In the genomic region with DNA sequence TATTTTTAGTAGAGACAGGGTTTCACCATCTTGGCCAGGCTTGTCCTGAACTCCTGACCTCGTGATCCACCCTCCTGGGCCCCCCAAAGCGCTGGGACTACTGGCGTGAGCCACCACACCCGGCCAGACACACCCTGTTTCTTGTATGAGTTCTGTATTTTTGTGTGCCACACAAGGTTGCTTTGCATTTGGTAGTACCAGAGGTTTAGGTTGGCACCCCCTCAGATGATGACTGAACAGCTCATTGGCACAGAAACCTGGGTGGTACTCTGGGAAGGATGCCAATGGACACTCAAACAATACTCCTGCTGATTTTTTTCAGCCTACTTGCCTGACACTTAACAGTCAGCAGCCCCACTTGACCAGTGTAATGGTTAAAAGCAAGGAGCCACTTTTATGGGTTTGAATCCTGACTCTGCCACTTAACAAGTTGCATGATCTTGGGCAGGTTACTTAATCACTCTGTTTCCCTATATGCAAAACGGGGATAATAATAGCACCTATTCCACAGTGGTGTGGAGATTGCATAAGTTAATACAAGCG, we compare ENCODE assay signal across 14 cellular contexts. TPM values are rescaled to one million over a fixed set of nuclear protein-coding genes. Genes with fewer than 3 reads are reported as not detected.
DNase-seq lines count a peak whose midpoint lies in the region; ATAC-seq, FAIRE-seq and TF ChIP-seq lines count a peak whose summit lies in the region.
"Had no signal": no experiment of that assay in that cellular context is flagged by ENCODE, and none has a peak within 500 bp of the region (broad histone marks: within the 10 kb centered on the region; RNA-seq: fewer than 3 reads in every experiment).

No MANE protein-coding gene starts in this region.

- no peak overlapping the region for H3K27ac ChIP-seq in left lung
- H3K27ac ChIP-seq: heart right ventricle, tibial artery had no signal

- no peaks in the 10 kb centered on the region for H3K27me3 ChIP-seq in left lung
- H3K27me3 ChIP-seq: heart right ventricle, tibial artery had no signal

- H3K36me3 ChIP-seq in left lung: no peaks in the 10 kb centered on the region
- H3K36me3 ChIP-seq: heart right ventricle, tibial artery had no signal

- no peak overlapping the region for H3K4me3 ChIP-seq in left lung
- H3K4me3 ChIP-seq: heart right ventricle, tibial artery had no signal

- peak; percentile 37 for ATAC-seq in HG03432 (IDR thresholded peaks at IDR 0.05; ENCODE audit: unreplicated experiment)
- peak; percentile 91 for ATAC-seq in left lung
- no peak for ATAC-seq in left ventricle myocardium superior
- ATAC-seq in HG03039 (IDR thresholded peaks at IDR 0.05; ENCODE audit: unreplicated experiment): no peak
- ATAC-seq: heart right ventricle had no signal

- intact Hi-C loops in left lung (cut with DNase I): no loop called here
- intact Hi-C loops in left ventricle myocardium superior (cut with micrococcal nuclease): no loop called here

- H3K4me1 ChIP-seq in left lung: no peaks in the 10 kb centered on the region
- H3K4me1 ChIP-seq: tibial artery had no signal

- no peaks in the 10 kb centered on the region for H3K9me3 ChIP-seq in left lung
- H3K9me3 ChIP-seq: tibial artery had no signal

- no peak for TF ChIP-seq CTCF in left lung (IDR thresholded peaks at IDR 0.05)

- DNase-seq in GM12891 (ENCODE audit: insufficient read length, low spot score): no peak
- DNase-seq in RPMI7951 (ENCODE audit: low read depth): peak; percentile 72
- DNase-seq in left lung: peak in 1 of 2 donors; percentile 44
- DNase-seq in left ventricle myocardium superior: no peak
- DNase-seq in stimulated activated CD4-positive, alpha-beta T cell treated with anti-CD3 and anti-CD28 coated beads, Interleukin-15, amount 100 ng/mL, for 24 hours: no peak
- no peak for DNase-seq in COLO829 (ENCODE audit: low spot score)
- DNase-seq: activated CD4-positive, alpha-beta T cell treated with anti-CD3 and anti-CD28 coated beads, Interleukin-2, amount 10 ng/mL, durations not matched to agents 7 days and 5 days; anterior cingulate cortex; heart right ventricle; OCI-M1; stimulated activated CD4-positive, alpha-beta T cell treated with anti-CD3 and anti-CD28 coated beads, Interleukin-4, amount 100 ng/mL, for 24 hours; tibial artery had no signal

- no peak for TF ChIP-seq POLR2A in GM12891 (IDR thresholded peaks at IDR 0.05; ENCODE audit: low read depth, low read length)

- FAIRE-seq in GM12891 (lab: Jason Lieb, UNC): peak; percentile 84

TF ChIP-seq in GM12891, 5 proteins besides CTCF, POLR2A, EP300 and RAD21:
- TF ChIP-seq TAF1 (IDR thresholded peaks at IDR 0.05; ENCODE audit: low read depth, low read length): no peak
- TF ChIP-seq POU2F2 (IDR thresholded peaks at IDR 0.05; ENCODE audit: low read depth, low read length): 0 out of 2 replicates have a peak, but pooled peaks have one; percentile 19

RNA-seq across cellular contexts. Expression of a gene that starts 39.2 kb away (rescaled TPM):
- polyA plus RNA-seq in GM12891 (2012; ENCODE audit: low read depth, missing spikeins): 258 TPM
- 3.0 and 5.2 TPM in 2 replicates for total RNA-seq in RPMI7951 (2014; rRNA removed; shearing (Covaris generic))
- total RNA-seq in left lung (10 to 100 TPM; 28.7 to 99.2 TPM), left ventricle myocardium superior (0.55 TPM)

RNA-seq across cellular contexts. Expression of a gene that starts 49.3 kb away (rescaled TPM):
- 50.3 TPM for polyA plus RNA-seq in GM12891 (2012; ENCODE audit: low read depth, missing spikeins)
- total RNA-seq in RPMI7951 (2014; rRNA removed; shearing (Covaris generic)): 175 and 202 TPM in 2 replicates
- total RNA-seq in left lung: 10 to 100 TPM; 71.0 to 78.4 TPM
- total RNA-seq in left ventricle myocardium superior: 67.6 TPM

Comparison
In these comparisons a context has a peak if more than half of its experiments do, and no peak if none do; other contexts are left out.
1. ATAC-seq: peak in HG03432 (single experiment) and left lung (single experiment); none in left ventricle myocardium superior (single experiment) and HG03039 (single experiment).